Comparison of ENCODE assay signal across 3 cellular contexts in genomic region chr12:21812340-21812739, GRCh38. TPM values are rescaled to one million over a fixed set of nuclear protein-coding genes. Genes with fewer than 3 reads are reported as not detected.
"Had no signal": no experiment of that assay in that cellular context is flagged by ENCODE, and none has a peak within 500 bp of the region (broad histone marks: within the 10 kb centered on the region; RNA-seq: fewer than 3 reads in every experiment).

No MANE protein-coding gene starts in this region.

RNA-seq across cellular contexts. Expression of gene KCNJ8, which starts 37.8 kb away (rescaled TPM):
- total RNA-seq: dermis microvascular lymphatic vessel endothelial cell, endothelial cell of umbilical vein, foreskin keratinocyte had no signal
- polyA plus RNA-seq: endothelial cell of umbilical vein, foreskin keratinocyte had no signal
